ENCODE assay signal across 11 cellular contexts in genomic region chr21:29245104-29245643, GRCh38. TPM values are rescaled to one million over a fixed set of nuclear protein-coding genes. Genes with fewer than 3 reads are reported as not detected.
DNase-seq lines count a peak whose midpoint lies in the region; ATAC-seq lines count a peak whose summit lies in the region.
"Had no signal": no experiment of that assay in that cellular context is flagged by ENCODE, and none has a peak within 500 bp of the region (broad histone marks: within the 10 kb centered on the region; RNA-seq: fewer than 3 reads in every experiment).

No MANE protein-coding gene starts in this region.

- H3K36me3 ChIP-seq in H7 (replicated peaks; ENCODE audit: control insufficient read depth, insufficient read depth, low read length) (no peaks in the 10 kb centered on the region), neuronal stem cell (replicated peaks in 1 of 2; ENCODE audit: control insufficient read depth in 2 of 2, insufficient read depth in 2 of 2, low read length in 2 of 2) (no peaks in the 10 kb centered on the region)

- H3K4me1 ChIP-seq in neuronal stem cell (ENCODE audit: control insufficient read depth in 2 of 2, insufficient read depth in 1 of 2, low read depth in 1 of 2, low read length in 2 of 2): no peaks in the 10 kb centered on the region

- H2BK12ac ChIP-seq in neuronal stem cell (ENCODE audit: low read length): no peak overlapping the region

- no peaks in the 10 kb centered on the region for H3K79me1 ChIP-seq in neuronal stem cell (ENCODE audit: low read depth, low read length)

- H4K8ac ChIP-seq in neuronal stem cell (ENCODE audit: low read depth, low read length): no peak overlapping the region

- no peak overlapping the region for H2BK5ac ChIP-seq in neuronal stem cell (ENCODE audit: low read length)

- H2AFZ ChIP-seq in neuronal stem cell (ENCODE audit: low read length): no peak overlapping the region

- peaks cover 9% of the 10 kb centered on the region for H3K27me3 Mint-ChIP-seq in stimulated activated naive CD8-positive, alpha-beta T cell treated with anti-CD3 and anti-CD28 coated beads, Interleukin-15, amount 100 ng/mL, for 72 hours
- H3K27me3 Mint-ChIP-seq in effector memory CD8-positive, alpha-beta T cell: peaks cover 0 to 6% of the 10 kb centered on the region in 2 donors

- DNase-seq in activated naive CD4-positive, alpha-beta T cell treated with anti-CD3 and anti-CD28 coated beads, Interleukin-2, amount 50 U/mL, for 72 hours (ENCODE audit: low spot score in 2 of 2): no peak
- DNase-seq in activated naive CD4-positive, alpha-beta T cell (lab: John Stamatoyannopoulos, UW): no peak
- peak; percentile 44 to 54 for DNase-seq in activated T-cell treated with anti-CD3 and anti-CD28 coated beads, Interleukin-2, amount 50 U/mL, for 48 hours
- DNase-seq in stimulated activated naive CD8-positive, alpha-beta T cell treated with anti-CD3 and anti-CD28 coated beads, Interleukin-15, amount 100 ng/mL, for 72 hours: peak; percentile 15 to 52
- DNase-seq in H7 (no peak), neuronal stem cell (ENCODE audit: low spot score) (no peak)
- DNase-seq in effector memory CD8-positive, alpha-beta T cell: no peak
- DNase-seq: CD8-positive, alpha-beta memory T cell had no signal

- H3K14ac ChIP-seq in neuronal stem cell (ENCODE audit: low read length): no peak overlapping the region

- no CpG with 5 or more reads among the region's 3 CpGs for WGBS in neuronal stem cell (ENCODE audit: extremely low coverage in 2 of 2, insufficient read length in 2 of 2, insufficient replicate concordance in 1 of 2), 2 donors

- H3K4me2 ChIP-seq in neuronal stem cell (ENCODE audit: insufficient read depth, low read length, poor library complexity, severe bottlenecking): no peak overlapping the region

- H3K4me3 Mint-ChIP-seq in stimulated activated naive CD8-positive, alpha-beta T cell treated with anti-CD3 and anti-CD28 coated beads, Interleukin-15, amount 100 ng/mL, for 72 hours: peak overlapping the region in 1 of 2 donors; percentile 9
- H3K4me3 Mint-ChIP-seq in effector memory CD8-positive, alpha-beta T cell: no peak overlapping the region
- H3K4me3 Mint-ChIP-seq: CD8-positive, alpha-beta memory T cell had no signal

- H3K18ac ChIP-seq in neuronal stem cell (ENCODE audit: low read length): no peak overlapping the region

- no peak overlapping the region for H3K27ac ChIP-seq in neuronal stem cell (replicated peaks; ENCODE audit: low read length)
- H3K27ac ChIP-seq: HL-60, RWPE1 had no signal

- H4K91ac ChIP-seq in neuronal stem cell (ENCODE audit: low read depth, low read length, poor library complexity): no peak overlapping the region

- no peaks in the 10 kb centered on the region for H3K9me3 Mint-ChIP-seq in activated naive CD4-positive, alpha-beta T cell treated with anti-CD3 and anti-CD28 coated beads, Interleukin-2, amount 50 U/mL, for 72 hours
- peaks cover 7 to 8% of the 10 kb centered on the region in 2 donors for H3K9me3 Mint-ChIP-seq in stimulated activated naive CD8-positive, alpha-beta T cell treated with anti-CD3 and anti-CD28 coated beads, Interleukin-15, amount 100 ng/mL, for 72 hours
- H3K9me3 Mint-ChIP-seq in effector memory CD8-positive, alpha-beta T cell: no peaks in the 10 kb centered on the region

- no peak overlapping the region for H3K9ac ChIP-seq in neuronal stem cell (ENCODE audit: low read depth, low read length, poor library complexity)

- no peak overlapping the region for H2BK120ac ChIP-seq in neuronal stem cell (ENCODE audit: low read depth, low read length)

- no peak overlapping the region for H2AK5ac ChIP-seq in neuronal stem cell (ENCODE audit: low read depth, low read length)

- no peaks in the 10 kb centered on the region for H3K27me3 ChIP-seq in H7 (ENCODE audit: control insufficient read depth, insufficient read depth, low read length)
- H3K27me3 ChIP-seq in neuronal stem cell (ENCODE audit: control insufficient read depth in 3 of 3, insufficient read depth in 3 of 3, low read depth in 1 of 3, low read length in 3 of 3): no peaks in the 10 kb centered on the region

- H3K4ac ChIP-seq in neuronal stem cell (ENCODE audit: low read length): no peak overlapping the region

- peak overlapping the region in 1 of 2 donors; percentile 55 for H3K27ac Mint-ChIP-seq in activated naive CD4-positive, alpha-beta T cell treated with anti-CD3 and anti-CD28 coated beads, Interleukin-2, amount 50 U/mL, for 72 hours
- H3K27ac Mint-ChIP-seq in stimulated activated naive CD8-positive, alpha-beta T cell treated with anti-CD3 and anti-CD28 coated beads, Interleukin-15, amount 100 ng/mL, for 72 hours: peak overlapping the region; percentile 15 to 77
- H3K27ac Mint-ChIP-seq in effector memory CD8-positive, alpha-beta T cell: no peak overlapping the region

- H3K4me1 Mint-ChIP-seq in stimulated activated naive CD8-positive, alpha-beta T cell treated with anti-CD3 and anti-CD28 coated beads, Interleukin-15, amount 100 ng/mL, for 72 hours: peaks cover 13% of the 10 kb centered on the region
- H3K4me1 Mint-ChIP-seq in effector memory CD8-positive, alpha-beta T cell (ENCODE audit: low read depth in 2 of 2): no peaks in the 10 kb centered on the region

- peaks cover 0 to 8% of the 10 kb centered on the region in 2 donors for H3K36me3 Mint-ChIP-seq in activated naive CD4-positive, alpha-beta T cell treated with anti-CD3 and anti-CD28 coated beads, Interleukin-2, amount 50 U/mL, for 72 hours
- H3K36me3 Mint-ChIP-seq in effector memory CD8-positive, alpha-beta T cell (ENCODE audit: insufficient read depth): no peaks in the 10 kb centered on the region
- H3K36me3 Mint-ChIP-seq: CD8-positive, alpha-beta memory T cell had no signal

- H3K23ac ChIP-seq in neuronal stem cell (ENCODE audit: low read depth, low read length, poor library complexity): no peak overlapping the region

- peaks cover 0 to 1% of the 10 kb centered on the region in 2 donors for H3K9me3 ChIP-seq in neuronal stem cell (replicated peaks in 1 of 2; ENCODE audit: control insufficient read depth in 2 of 2, insufficient read depth in 1 of 2, low read depth in 1 of 2, low read length in 2 of 2)

- no peak overlapping the region for H2BK15ac ChIP-seq in neuronal stem cell (ENCODE audit: low read length)

- peak; percentile 90 to 98 for ATAC-seq in activated naive CD4-positive, alpha-beta T cell treated with anti-CD3 and anti-CD28 coated beads, Interleukin-2, amount 50 U/mL, for 72 hours
- peak; percentile 88 for ATAC-seq in HG02763 (IDR thresholded peaks at IDR 0.05; ENCODE audit: unreplicated experiment)
- peak; percentile 98 for ATAC-seq in stimulated activated naive CD8-positive, alpha-beta T cell treated with anti-CD3 and anti-CD28 coated beads, Interleukin-15, amount 100 ng/mL, for 72 hours
- no peak for ATAC-seq in effector memory CD8-positive, alpha-beta T cell (replicated peaks)

- H3K4me3 ChIP-seq in H7 (ENCODE audit: insufficient read depth, low read depth, low read length) (no peak overlapping the region), neuronal stem cell (ENCODE audit: low read length in 2 of 2) (no peak overlapping the region)

RNA-seq across cellular contexts. Expression of gene BACH1, which starts 53.5 kb away (rescaled TPM):
- total RNA-seq in activated naive CD4-positive, alpha-beta T cell treated with anti-CD3 and anti-CD28 coated beads, Interleukin-2, amount 50 U/mL, for 72 hours: 10 to 100 TPM; 22.1 to 40.7 TPM
- 26.4 and 32.7 TPM in 2 replicates for total RNA-seq in H7 (2014; rRNA removed; shearing (Covaris generic))
- 30.5 TPM for polyA plus RNA-seq in neuronal stem cell (2013, experiment 1 of 2)
- polyA plus RNA-seq in neuronal stem cell (2013, experiment 2 of 2): 33.1 TPM

Comparison
In these comparisons a context has a peak if more than half of its experiments do, and no peak if none do; other contexts are left out.
1. DNase-seq: peak in activated T-cell treated with anti-CD3 and anti-CD28 coated beads, Interleukin-2, amount 50 U/mL, for 48 hours (2 of 2) and stimulated activated naive CD8-positive, alpha-beta T cell treated with anti-CD3 and anti-CD28 coated beads, Interleukin-15, amount 100 ng/mL, for 72 hours (2 of 2); none in activated naive CD4-positive, alpha-beta T cell treated with anti-CD3 and anti-CD28 coated beads, Interleukin-2, amount 50 U/mL, for 72 hours (0 of 2), activated naive CD4-positive, alpha-beta T cell (0 of 4), H7 (single experiment), neuronal stem cell (single experiment) and effector memory CD8-positive, alpha-beta T cell (0 of 3).
2. H3K27ac Mint-ChIP-seq: peak in stimulated activated naive CD8-positive, alpha-beta T cell treated with anti-CD3 and anti-CD28 coated beads, Interleukin-15, amount 100 ng/mL, for 72 hours (2 of 2); none in effector memory CD8-positive, alpha-beta T cell (0 of 2).